ENCODE assay signal across 22 cellular contexts in the genomic region with DNA sequence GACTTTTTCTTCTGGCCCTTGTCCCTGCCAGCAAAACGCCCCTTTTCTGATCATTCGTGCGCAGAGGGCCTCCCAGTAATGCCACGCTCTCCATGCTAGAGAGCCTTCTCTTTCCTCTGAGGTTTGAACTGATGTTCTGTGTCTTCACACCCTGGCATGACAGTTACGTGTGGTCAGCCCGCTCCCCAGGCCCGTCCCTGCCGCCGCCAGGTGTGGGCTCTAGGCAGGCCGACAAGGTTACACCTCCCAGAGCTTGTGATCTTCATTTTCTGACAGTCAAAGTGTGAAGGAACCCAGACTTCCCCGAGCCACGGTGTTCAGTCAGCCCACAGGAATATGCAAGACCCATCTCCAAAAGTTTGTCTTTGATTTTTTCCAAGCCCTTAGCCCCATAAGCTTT.
DNase-seq lines count a peak whose midpoint lies in the region; ATAC-seq, FAIRE-seq and TF ChIP-seq lines count a peak whose summit lies in the region.
"Had no signal": no experiment of that assay in that cellular context is flagged by ENCODE, and none has a peak within 500 bp of the region (broad histone marks: within the 10 kb centered on the region; RNA-seq: fewer than 3 reads in every experiment).

No MANE protein-coding gene starts in this region.

- POLR2A ChIA-PET in HepG2 (lab: Yijun Ruan, JAX): no interaction called here

- BruUV-seq in HepG2 (replicated peaks; lab: Mats Ljungman, UMichigan): no TSS peak

- no peak for TF ChIP-seq POLR2A in right lobe of liver (IDR thresholded peaks at IDR 0.05)
- no peak for TF ChIP-seq POLR2A in HepG2 (IDR thresholded peaks at IDR 0.05; ENCODE audit: insufficient read depth in 1 of 2, low read depth in 2 of 2, low read length in 2 of 2)

- WGBS in right lobe of liver (ENCODE audit: insufficient coverage, low coverage, low lambda C conversion rate, missing lambda C conversion rate): 96% methylated on average over 10 of the region's 12 CpGs
- 99% methylated on average over 12 of the region's 12 CpGs for WGBS in HepG2 (ENCODE audit: low lambda C conversion rate)
- WGBS in endodermal cell (ENCODE audit: insufficient coverage in 1 of 2, insufficient read length in 1 of 2), 2 experiments: 87 to 88% methylated on average over 3 to 12 of the region's 12 CpGs

- H3K9me3 ChIP-seq in right lobe of liver (no peaks in the 10 kb centered on the region), HepG2 (ENCODE audit: low read length) (no peaks in the 10 kb centered on the region), endodermal cell (ENCODE audit: control insufficient read depth, low read length) (no peaks in the 10 kb centered on the region)
- H3K9me3 ChIP-seq: SK-N-SH had no signal

- H3K4me1 Mint-ChIP-seq in endodermal cell: peaks cover 36% of the 10 kb centered on the region
- H3K4me1 Mint-ChIP-seq in natural killer cell treated with Interleukin-12 subunit alpha and Interleukin-12 subunit beta and Interleukin-15 and Interleukin-18, amount 100 ng/mL, for 72 hours (ENCODE audit: low read depth in 2 of 2): peaks cover 30 to 35% of the 10 kb centered on the region in 2 donors
- H3K4me1 Mint-ChIP-seq in activated CD4-positive, alpha-beta T cell treated with anti-CD3 and anti-CD28 coated beads, Interleukin-2, amount 10 ng/mL, durations not matched to agents 24 days and 14 days: peaks cover 2% of the 10 kb centered on the region

- no peaks in the 10 kb centered on the region for H3K9me3 Mint-ChIP-seq in endodermal cell
- H3K9me3 Mint-ChIP-seq in natural killer cell treated with Interleukin-12 subunit alpha and Interleukin-12 subunit beta and Interleukin-15 and Interleukin-18, amount 100 ng/mL, for 72 hours: no peaks in the 10 kb centered on the region
- H3K9me3 Mint-ChIP-seq in activated CD4-positive, alpha-beta T cell treated with anti-CD3 and anti-CD28 coated beads, Interleukin-2, amount 10 ng/mL, durations not matched to agents 24 days and 14 days: no peaks in the 10 kb centered on the region
- H3K9me3 Mint-ChIP-seq: CD14-positive monocyte, H9, HFFc6 had no signal

- H3K4me3 Mint-ChIP-seq in endodermal cell: no peak overlapping the region
- peak overlapping the region; percentile 42 for H3K4me3 Mint-ChIP-seq in natural killer cell treated with Interleukin-12 subunit alpha and Interleukin-12 subunit beta and Interleukin-15 and Interleukin-18, amount 100 ng/mL, for 72 hours
- no peak overlapping the region for H3K4me3 Mint-ChIP-seq in activated CD4-positive, alpha-beta T cell treated with anti-CD3 and anti-CD28 coated beads, Interleukin-2, amount 10 ng/mL, durations not matched to agents 24 days and 14 days
- H3K4me3 Mint-ChIP-seq: CD14-positive monocyte, H9, HFFc6 had no signal

- intact Hi-C loops in right lobe of liver (cut with DNase I) (loop anchor here in 1 of 2 donors (10.0 kb wide), 1 partner anchor 415 kb away; no protein-coding TSS in a partner anchor), HepG2 (cut with micrococcal nuclease; ENCODE audit: unreplicated experiment) (no loop called here), left ventricle myocardium superior (cut with micrococcal nuclease) (no loop called here)
- intact Hi-C loops in activated CD4-positive, alpha-beta T cell treated with anti-CD3 and anti-CD28 coated beads, Interleukin-2, amount 10 ng/mL, durations not matched to agents 24 days and 14 days (cut with micrococcal nuclease): loop anchor here (10.0 kb wide), 1 partner anchor 395 kb away; no protein-coding TSS in a partner anchor

- ATAC-seq in right lobe of liver (peak in 3 of 4 donors; percentile 14 to 35 (median 31)), HepG2 (no peak), HG03460 (IDR thresholded peaks at IDR 0.05; ENCODE audit: unreplicated experiment) (no peak), left ventricle myocardium superior (no peak)
- peak; percentile 84 for ATAC-seq in natural killer cell treated with Interleukin-12 subunit alpha and Interleukin-12 subunit beta and Interleukin-15 and Interleukin-18, amount 100 ng/mL, for 72 hours
- ATAC-seq: Panc1 had no signal

- no peak for DNase-seq in right lobe of liver
- no peak for DNase-seq in HepG2 (ENCODE audit: low spot score)
- peak; percentile 59 for DNase-seq in endodermal cell
- DNase-seq in natural killer cell treated with Interleukin-12 subunit alpha and Interleukin-12 subunit beta and Interleukin-15 and Interleukin-18, amount 100 ng/mL, for 72 hours (ENCODE audit: low spot score): peak; percentile 68
- DNase-seq in AML-193 (lab: John Stamatoyannopoulos, UW): no peak
- DNase-seq in activated CD4-positive, alpha-beta T cell treated with anti-CD3 and anti-CD28 coated beads, Interleukin-2, amount 10 ng/mL, durations not matched to agents 24 days and 14 days: no peak
- no peak for DNase-seq in left ventricle myocardium superior
- DNase-seq: H9, HFFc6, NCI-H1105 treated with DMSO at 0.1 percent for 48 hours, NCI-H2029 treated with DMSO at 0.1 percent for 48 hours, NCI-H226, NCI-H510A treated with DMSO at 0.1 percent for 48 hours, NCI-H748 treated with DMSO at 0.1 percent for 48 hours, SIG-M5, SK-N-SH had no signal

- H3K4me3 ChIP-seq in right lobe of liver: no peak overlapping the region
- H3K4me3 ChIP-seq in HepG2 (replicated peaks in 1 of 3; ENCODE audit: insufficient read depth in 1 of 3, low read depth in 2 of 3, low read length in 3 of 3): no peak overlapping the region
- H3K4me3 ChIP-seq in endodermal cell (ENCODE audit: low read length): no peak overlapping the region

- in situ Hi-C loops in HepG2 (cut with HindIII; ENCODE audit: extremely low pct_ligation_motif_present, low pct_unique_long_range_greater_than_20kb): loop anchor here (10.0 kb wide), 1 partner anchor 485 kb away; no protein-coding TSS in a partner anchor

- no peak overlapping the region for H3K9ac ChIP-seq in HepG2 (ENCODE audit: insufficient read depth, low read depth, low read length)
- H3K9ac ChIP-seq in endodermal cell (ENCODE audit: extremely low read depth, low read length, poor library complexity, severe bottlenecking): no peak overlapping the region
- H3K9ac ChIP-seq: KMS-11, SK-N-SH had no signal

- TF ChIP-seq EP300 in HepG2 (IDR thresholded peaks at IDR 0.05; ENCODE audit: low read depth in 2 of 2, low read length in 2 of 2) (no peak), HepG2 (CRISPR knock-in tag; IDR thresholded peaks at IDR 0.05; ENCODE audit: borderline replicate concordance) (no peak)

- no peak overlapping the region for H3K27ac Mint-ChIP-seq in endodermal cell
- no peak overlapping the region for H3K27ac Mint-ChIP-seq in natural killer cell treated with Interleukin-12 subunit alpha and Interleukin-12 subunit beta and Interleukin-15 and Interleukin-18, amount 100 ng/mL, for 72 hours
- H3K27ac Mint-ChIP-seq in activated CD4-positive, alpha-beta T cell treated with anti-CD3 and anti-CD28 coated beads, Interleukin-2, amount 10 ng/mL, durations not matched to agents 24 days and 14 days: no peak overlapping the region
- H3K27ac Mint-ChIP-seq: CD14-positive monocyte, HFFc6 had no signal

- TF ChIP-seq RAD21 in HepG2 (CRISPR knock-in tag; IDR thresholded peaks at IDR 0.05): no peak

- no peaks in the 10 kb centered on the region for H3K4me1 ChIP-seq in right lobe of liver
- no peaks in the 10 kb centered on the region for H3K4me1 ChIP-seq in HepG2 (ENCODE audit: insufficient read depth, low read length)
- no peaks in the 10 kb centered on the region for H3K4me1 ChIP-seq in endodermal cell (ENCODE audit: control insufficient read depth, insufficient read depth, low read length)

- no peaks in the 10 kb centered on the region for H3K36me3 Mint-ChIP-seq in endodermal cell (ENCODE audit: low read depth)
- H3K36me3 Mint-ChIP-seq in natural killer cell treated with Interleukin-12 subunit alpha and Interleukin-12 subunit beta and Interleukin-15 and Interleukin-18, amount 100 ng/mL, for 72 hours: no peaks in the 10 kb centered on the region
- H3K36me3 Mint-ChIP-seq in activated CD4-positive, alpha-beta T cell treated with anti-CD3 and anti-CD28 coated beads, Interleukin-2, amount 10 ng/mL, durations not matched to agents 24 days and 14 days (ENCODE audit: low read depth): no peaks in the 10 kb centered on the region

- H4K20me1 ChIP-seq in HepG2 (ENCODE audit: insufficient read depth, low read length): no peaks in the 10 kb centered on the region; the same call in 1 of the 2 replicates

- TF ChIP-seq CTCF in right lobe of liver (IDR thresholded peaks at IDR 0.05): no peak
- TF ChIP-seq CTCF in HepG2 (CRISPR knock-in tag; IDR thresholded peaks at IDR 0.05): no peak
- no peak for TF ChIP-seq CTCF in endodermal cell (conservative IDR thresholded peaks at IDR 0.05)

- no peak overlapping the region for H3K4me2 ChIP-seq in HepG2 (ENCODE audit: low read depth, low read length)
- H3K4me2 ChIP-seq: KMS-11, SK-N-SH had no signal

- H3K27me3 ChIP-seq in right lobe of liver (no peaks in the 10 kb centered on the region), HepG2 (ENCODE audit: control insufficient read depth in 1 of 2, insufficient read depth in 2 of 2, low read length in 2 of 2) (no peaks in the 10 kb centered on the region), endodermal cell (ENCODE audit: control insufficient read depth, insufficient read depth, low read length, poor library complexity, severe bottlenecking) (no peaks in the 10 kb centered on the region)

- FAIRE-seq in HepG2 (lab: Jason Lieb, UNC): no peak
- FAIRE-seq: D721Med had no signal

- CTCF ChIA-PET in HepG2 (lab: Yijun Ruan, JAX; ENCODE audit: low intra/inter-chr PET ratio, low total read pairs): no interaction called here

- H2AFZ ChIP-seq in HepG2 (ENCODE audit: low read length): no peak overlapping the region

- H3K36me3 ChIP-seq in right lobe of liver (peaks cover 0 to 22% (median 1%) of the 10 kb centered on the region in 4 donors), HepG2 (replicated peaks in 1 of 2; ENCODE audit: control insufficient read depth in 1 of 2, insufficient read depth in 2 of 2, low read length in 2 of 2) (peaks cover 2 to 41% of the 10 kb centered on the region in 2 experiments), endodermal cell (ENCODE audit: control insufficient read depth, insufficient read depth, low read length) (no peaks in the 10 kb centered on the region)

- H3K27ac ChIP-seq in right lobe of liver: no peak overlapping the region
- H3K27ac ChIP-seq in HepG2 (ENCODE audit: extremely low read length, insufficient read depth, low read length): no peak overlapping the region
- H3K27ac ChIP-seq in endodermal cell (ENCODE audit: low read depth, low read length): no peak overlapping the region
- H3K27ac ChIP-seq: HL-60, KMS-11 had no signal

- peaks cover 5% of the 10 kb centered on the region for H3K27me3 Mint-ChIP-seq in endodermal cell (ENCODE audit: insufficient read depth)
- peaks cover 4 to 12% of the 10 kb centered on the region in 2 donors for H3K27me3 Mint-ChIP-seq in natural killer cell treated with Interleukin-12 subunit alpha and Interleukin-12 subunit beta and Interleukin-15 and Interleukin-18, amount 100 ng/mL, for 72 hours
- H3K27me3 Mint-ChIP-seq in activated CD4-positive, alpha-beta T cell treated with anti-CD3 and anti-CD28 coated beads, Interleukin-2, amount 10 ng/mL, durations not matched to agents 24 days and 14 days: peaks cover 16% of the 10 kb centered on the region

- H3K79me2 ChIP-seq in HepG2 (ENCODE audit: insufficient read depth, low read length): no peaks in the 10 kb centered on the region

Comparison
In these comparisons a context has a peak if more than half of its experiments do, and no peak if none do; other contexts are left out.
1. ATAC-seq: peak in right lobe of liver (3 of 4) and natural killer cell treated with Interleukin-12 subunit alpha and Interleukin-12 subunit beta and Interleukin-15 and Interleukin-18, amount 100 ng/mL, for 72 hours (2 of 2); none in HepG2 (single experiment), HG03460 (single experiment) and left ventricle myocardium superior (single experiment).
2. DNase-seq: peak in endodermal cell (single experiment) and natural killer cell treated with Interleukin-12 subunit alpha and Interleukin-12 subunit beta and Interleukin-15 and Interleukin-18, amount 100 ng/mL, for 72 hours (single experiment); none in right lobe of liver (0 of 3), HepG2 (single experiment), AML-193 (0 of 2), activated CD4-positive, alpha-beta T cell treated with anti-CD3 and anti-CD28 coated beads, Interleukin-2, amount 10 ng/mL, durations not matched to agents 24 days and 14 days (single experiment) and left ventricle myocardium superior (single experiment).